18 cellular contexts compared by ENCODE assay signal in genomic region chr16:4443986-4444385, GRCh38.
"Had no signal": no experiment of that assay in that cellular context is flagged by ENCODE, and none has a peak within 500 bp of the region (broad histone marks: within the 10 kb centered on the region; RNA-seq: fewer than 3 reads in every experiment).

No MANE protein-coding gene starts in this region.

- H3K27me3 Mint-ChIP-seq: dendritic cell treated with granulocyte-macrophage colony-stimulating factor and Interleukin-4, amounts not matched to agents 40 ng/mL and 50 ng/mL, for 4 days; effector memory CD8-positive, alpha-beta T cell; naive B cell had no signal

- ATAC-seq: effector memory CD8-positive, alpha-beta T cell; foreskin keratinocyte; gastroesophageal sphincter; heart right ventricle; left cardiac atrium; left lung; left ventricle myocardium superior; lower lobe of right lung; mucosa of descending colon had no signal

- H3K4me3 Mint-ChIP-seq: dendritic cell treated with granulocyte-macrophage colony-stimulating factor and Interleukin-4, amounts not matched to agents 40 ng/mL and 50 ng/mL, for 4 days; effector memory CD8-positive, alpha-beta T cell; endodermal cell; mesothelial cell of epicardium had no signal

- DNase-seq: colonic mucosa; cortex of kidney; effector CD8-positive, alpha-beta T cell; effector memory CD8-positive, alpha-beta T cell; endodermal cell; foreskin keratinocyte; heart right ventricle; hippocampal formation; left cardiac atrium; left ventricle myocardium superior; lower lobe of right lung; mesenchymal stem cell; mucosa of descending colon; naive B cell had no signal

- H3K9me3 Mint-ChIP-seq: dendritic cell treated with granulocyte-macrophage colony-stimulating factor and Interleukin-4, amounts not matched to agents 40 ng/mL and 50 ng/mL, for 4 days; effector memory CD8-positive, alpha-beta T cell; endodermal cell; mesothelial cell of epicardium; naive B cell had no signal

- H3K4me1 Mint-ChIP-seq: endodermal cell, mesothelial cell of epicardium had no signal

- H3K27ac Mint-ChIP-seq: dendritic cell treated with granulocyte-macrophage colony-stimulating factor and Interleukin-4, amounts not matched to agents 40 ng/mL and 50 ng/mL, for 4 days; mesothelial cell of epicardium had no signal
